20 cellular contexts compared by ENCODE assay signal in genomic region chr5:134098690-134099089, GRCh38. TPM values are rescaled to one million over a fixed set of nuclear protein-coding genes. Genes with fewer than 3 reads are reported as not detected.
DNase-seq lines count a peak whose midpoint lies in the region; ATAC-seq and TF ChIP-seq lines count a peak whose summit lies in the region.
"Had no signal": no experiment of that assay in that cellular context is flagged by ENCODE, and none has a peak within 500 bp of the region (broad histone marks: within the 10 kb centered on the region; RNA-seq: fewer than 3 reads in every experiment).

No MANE protein-coding gene starts in this region.

- H3K27me3 Mint-ChIP-seq in CD4-positive, CD25-positive, alpha-beta regulatory T cell = no peaks in the 10 kb centered on the region
- no peaks in the 10 kb centered on the region for H3K27me3 Mint-ChIP-seq in CD8-positive, alpha-beta memory T cell
- no peaks in the 10 kb centered on the region for H3K27me3 Mint-ChIP-seq in activated naive CD8-positive, alpha-beta T cell
- H3K27me3 Mint-ChIP-seq: effector memory CD8-positive, alpha-beta T cell had no signal

- H3K27ac Mint-ChIP-seq in CD4-positive, CD25-positive, alpha-beta regulatory T cell = peak overlapping the region; percentile 88 to 94 (median 94)
- peak overlapping the region; percentile 72 to 99 (median 94) for H3K27ac Mint-ChIP-seq in CD8-positive, alpha-beta memory T cell
- H3K27ac Mint-ChIP-seq in activated naive CD8-positive, alpha-beta T cell = peak overlapping the region; percentile 94
- H3K27ac Mint-ChIP-seq: nephron progenitor cell had no signal

- no peak for TF ChIP-seq CTCF in liver (IDR thresholded peaks at IDR 0.05; ENCODE audit: low read depth, low read length, missing input control)

- peak overlapping the region in 3 of 4 donors; percentile 6 to 73 (median 39) for H3K4me3 Mint-ChIP-seq in CD4-positive, CD25-positive, alpha-beta regulatory T cell
- peak overlapping the region in 6 of 7 donors; percentile 15 to 65 (median 32) for H3K4me3 Mint-ChIP-seq in CD8-positive, alpha-beta memory T cell
- H3K4me3 Mint-ChIP-seq in activated naive CD8-positive, alpha-beta T cell = peak overlapping the region; percentile 49
- H3K4me3 Mint-ChIP-seq: nephron progenitor cell had no signal

- no peak overlapping the region for H3K4me3 ChIP-seq in CD4-positive, CD25-positive, alpha-beta regulatory T cell (ENCODE audit: low read depth, low read length)
- H3K4me3 ChIP-seq in CD8-positive, alpha-beta memory T cell (ENCODE audit: low read length) = no peak overlapping the region
- H3K4me3 ChIP-seq in liver (ENCODE audit: low read depth in 1 of 3, low read length in 3 of 3) = no peak overlapping the region
- no peak overlapping the region for H3K4me3 ChIP-seq in SJCRH30
- H3K4me3 ChIP-seq: HAP-1, psoas muscle had no signal

- ATAC-seq in CD4-positive, CD25-positive, alpha-beta regulatory T cell (ENCODE audit: low read depth in 2 of 2) = no peak
- ATAC-seq in HG02973 (IDR thresholded peaks at IDR 0.05; ENCODE audit: unreplicated experiment) = no peak
- ATAC-seq: activated CD4-positive, CD25-positive, alpha-beta regulatory T cell treated with anti-CD3 and anti-CD28 coated beads, Interleukin-2, amount 50 U/mL, for 24 hours; effector memory CD8-positive, alpha-beta T cell; psoas muscle had no signal

- no peaks in the 10 kb centered on the region for H3K9me3 ChIP-seq in CD4-positive, CD25-positive, alpha-beta regulatory T cell (ENCODE audit: control insufficient read depth in 2 of 2, low read length in 2 of 2)
- no peaks in the 10 kb centered on the region for H3K9me3 ChIP-seq in CD8-positive, alpha-beta memory T cell (ENCODE audit: low read length)
- no peaks in the 10 kb centered on the region for H3K9me3 ChIP-seq in liver (ENCODE audit: control insufficient read depth in 4 of 4, low read length in 3 of 4)
- no peaks in the 10 kb centered on the region for H3K9me3 ChIP-seq in SJCRH30 (replicated peaks)
- H3K9me3 ChIP-seq: HAP-1, psoas muscle had no signal

- DNase-seq in CD4-positive, CD25-positive, alpha-beta regulatory T cell = no peak
- DNase-seq in CD8-positive, alpha-beta memory T cell = no peak
- DNase-seq in SJCRH30 = no peak
- DNase-seq in mesenteric fat pad (ENCODE audit: low spot score) = no peak
- DNase-seq in T-helper 9 cell = no peak
- DNase-seq: anterior cingulate cortex; effector memory CD8-positive, alpha-beta T cell; KBM-7; NCI-H2081 treated with DMSO at 0.1 percent for 48 hours; NCI-H524; nephron progenitor cell; SIG-M5; stimulated activated CD4-positive, alpha-beta T cell treated with anti-CD3 and anti-CD28 coated beads, Interleukin-4, amount 100 ng/mL, for 4 hours; T-helper 2 cell had no signal

- H3K36me3 Mint-ChIP-seq in CD4-positive, CD25-positive, alpha-beta regulatory T cell = no peaks in the 10 kb centered on the region
- H3K36me3 Mint-ChIP-seq in CD8-positive, alpha-beta memory T cell = peaks cover 0 to 2% (median 0%) of the 10 kb centered on the region in 3 donors
- H3K36me3 Mint-ChIP-seq in activated naive CD8-positive, alpha-beta T cell = peaks cover 4% of the 10 kb centered on the region

- H3K36me3 ChIP-seq in CD4-positive, CD25-positive, alpha-beta regulatory T cell (ENCODE audit: control insufficient read depth, insufficient read depth, low read length) = no peaks in the 10 kb centered on the region
- H3K36me3 ChIP-seq in CD8-positive, alpha-beta memory T cell (ENCODE audit: insufficient read depth, low read length) = no peaks in the 10 kb centered on the region
- H3K36me3 ChIP-seq in liver (ENCODE audit: control insufficient read depth in 4 of 4, insufficient read depth in 3 of 4, low read depth in 1 of 4, low read length in 3 of 4) (no peaks in the 10 kb centered on the region), SJCRH30 (no peaks in the 10 kb centered on the region)
- H3K36me3 ChIP-seq: HAP-1 had no signal

- no peak overlapping the region for H3K9ac ChIP-seq in liver (ENCODE audit: low read depth in 1 of 2, low read length in 2 of 2)

- CTCF ChIA-PET in CD8-positive, alpha-beta memory T cell (lab: Charles Lee) = interaction anchor here (4.3 to 7.9 kb wide), 4 partner anchors 14 to 45 kb away, joined by 17 to 70 read pairs (median 26); no protein-coding TSS in a partner anchor

- POLR2A ChIA-PET in CD8-positive, alpha-beta memory T cell (lab: Charles Lee) = interaction anchor here (3.9 kb wide), 1 partner anchor 43 kb away, joined by 25 read pairs; no protein-coding TSS in a partner anchor

- no peak for TF ChIP-seq RAD21 in liver (IDR thresholded peaks at IDR 0.05)

- H3K27me3 ChIP-seq in CD4-positive, CD25-positive, alpha-beta regulatory T cell (ENCODE audit: control insufficient read depth, insufficient read depth, low read length) = no peaks in the 10 kb centered on the region
- no peaks in the 10 kb centered on the region for H3K27me3 ChIP-seq in CD8-positive, alpha-beta memory T cell (ENCODE audit: insufficient read depth, low read length, poor library complexity, severe bottlenecking)
- no peaks in the 10 kb centered on the region for H3K27me3 ChIP-seq in liver (ENCODE audit: control insufficient read depth in 4 of 4, insufficient read depth in 4 of 4, low read length in 3 of 4)
- H3K27me3 ChIP-seq in SJCRH30 = peaks cover 3% of the 10 kb centered on the region; the same call in 1 of the 2 replicates

- no peak overlapping the region for H3K27ac ChIP-seq in CD4-positive, CD25-positive, alpha-beta regulatory T cell (ENCODE audit: insufficient read depth, low read length, poor library complexity, severe bottlenecking)
- H3K27ac ChIP-seq in CD8-positive, alpha-beta memory T cell (ENCODE audit: low read depth, low read length) = no peak overlapping the region
- peak overlapping the region; percentile 55 to 71 for H3K27ac ChIP-seq in liver (ENCODE audit: low read depth in 1 of 2, low read length in 2 of 2)
- H3K27ac ChIP-seq in SJCRH30 = no peak overlapping the region
- H3K27ac ChIP-seq: psoas muscle had no signal

- 52% methylated on average over 5 of the region's 5 CpGs for WGBS in liver

- H3K4me1 ChIP-seq in CD4-positive, CD25-positive, alpha-beta regulatory T cell (ENCODE audit: control insufficient read depth, insufficient read depth, low read length, poor library complexity, severe bottlenecking) = peaks cover 53% of the 10 kb centered on the region
- H3K4me1 ChIP-seq in CD8-positive, alpha-beta memory T cell (ENCODE audit: insufficient read depth, low read length) = peaks cover 83% of the 10 kb centered on the region
- H3K4me1 ChIP-seq in liver (ENCODE audit: control insufficient read depth in 4 of 4, insufficient read depth in 4 of 4, low read length in 3 of 4) (peaks cover 12 to 24% (median 15%) of the 10 kb centered on the region in 4 donors), SJCRH30 (no peaks in the 10 kb centered on the region)
- H3K4me1 ChIP-seq: psoas muscle had no signal

- H3K4me1 Mint-ChIP-seq in CD4-positive, CD25-positive, alpha-beta regulatory T cell = peaks cover 8 to 82% (median 38%) of the 10 kb centered on the region in 4 donors
- peaks cover 57 to 78% (median 69%) of the 10 kb centered on the region in 3 donors for H3K4me1 Mint-ChIP-seq in CD8-positive, alpha-beta memory T cell
- peaks cover 81% of the 10 kb centered on the region for H3K4me1 Mint-ChIP-seq in activated naive CD8-positive, alpha-beta T cell (ENCODE audit: low read depth)

- H3K9me3 Mint-ChIP-seq in CD4-positive, CD25-positive, alpha-beta regulatory T cell = no peaks in the 10 kb centered on the region
- H3K9me3 Mint-ChIP-seq in CD8-positive, alpha-beta memory T cell = no peaks in the 10 kb centered on the region
- H3K9me3 Mint-ChIP-seq in activated naive CD8-positive, alpha-beta T cell (ENCODE audit: low read depth) = no peaks in the 10 kb centered on the region
- H3K9me3 Mint-ChIP-seq: effector memory CD8-positive, alpha-beta T cell; nephron progenitor cell had no signal

TF ChIP-seq in liver, 16 proteins besides CTCF, POLR2A, EP300 and RAD21 (continues in another document):
- TF ChIP-seq FOXA2 (IDR thresholded peaks at IDR 0.05) = peak; percentile 35
- TF ChIP-seq MAX (IDR thresholded peaks at IDR 0.05) = peak; percentile 48
- TF ChIP-seq SP1 (IDR thresholded peaks at IDR 0.05) = peak; percentile 94
- peak; percentile 96 for TF ChIP-seq ATF3 (IDR thresholded peaks at IDR 0.05)
- peak; percentile 40 for TF ChIP-seq ZBTB33 (IDR thresholded peaks at IDR 0.05)
- TF ChIP-seq JUND (IDR thresholded peaks at IDR 0.05) = peak; percentile 96
- TF ChIP-seq HNF4A (conservative IDR thresholded peaks at IDR 0.05) = peak; percentile 100
- TF ChIP-seq NR2F2 (IDR thresholded peaks at IDR 0.05) = peak; percentile 74
- TF ChIP-seq FOXA1 (IDR thresholded peaks at IDR 0.05) = peak; percentile 37
- peak; percentile 38 for TF ChIP-seq YY1 (IDR thresholded peaks at IDR 0.05)
- no peak for TF ChIP-seq TAF1 (conservative IDR thresholded peaks at IDR 0.05)

RNA-seq across cellular contexts. Expression of gene TCF7, which starts 15.8 kb away (rescaled TPM):
- 234 TPM for total RNA-seq in CD4-positive, CD25-positive, alpha-beta regulatory T cell
- 100 to 1,000 TPM in 1 of 4 donors, 10 to 100 TPM in 3; 55.4 to 118 (median 79.9) TPM for polyA plus RNA-seq in CD4-positive, CD25-positive, alpha-beta regulatory T cell
- 10 to 100 TPM; 85.2 to 89.7 TPM for total RNA-seq in CD8-positive, alpha-beta memory T cell
- 344 TPM for polyA plus RNA-seq in CD8-positive, alpha-beta memory T cell
- total RNA-seq in liver (1 to 10 TPM; 1.3 to 1.8 TPM), mesenteric fat pad (3.9 TPM)
- polyA plus RNA-seq in liver = 1 to 10 TPM; 2.6 to 2.7 TPM
- 1.8 and 2.4 TPM in 2 replicates for total RNA-seq in SJCRH30 (2014; rRNA removed; shearing (Covaris generic))

Comparison
In these comparisons a context has a peak if more than half of its experiments do, and no peak if none do; other contexts are left out.
1. H3K27ac ChIP-seq: peak in liver (2 of 2); none in CD4-positive, CD25-positive, alpha-beta regulatory T cell (single experiment), CD8-positive, alpha-beta memory T cell (single experiment) and SJCRH30 (single experiment).
2. RNA of gene TCF7, which starts 15.8 kb away (total RNA-seq): 234 TPM in CD4-positive, CD25-positive, alpha-beta regulatory T cell (single experiment) and 85.2 to 89.7 TPM in CD8-positive, alpha-beta memory T cell; 3.9 TPM in mesenteric fat pad (single experiment), 1.8 to 2.4 TPM in SJCRH30 and 1.3 to 1.8 TPM in liver; every median in the first group is over 10 times any median in the second.
3. Peak in every context shown above with its lines, with median percentiles within 50 percentile points of each other: H3K27ac Mint-ChIP-seq and H3K4me3 Mint-ChIP-seq.